8 cellular contexts compared by ENCODE assay signal in genomic region chr18:35289293-35290069, GRCh38. TPM values are rescaled to one million over a fixed set of nuclear protein-coding genes. Genes with fewer than 3 reads are reported as not detected.
DNase-seq lines count a peak whose midpoint lies in the region; ATAC-seq and TF ChIP-seq lines count a peak whose summit lies in the region.

No MANE protein-coding gene starts in this region.

- peak overlapping the region; percentile 100 for H3K4me3 Mint-ChIP-seq in activated T-helper 1 cell treated with anti-CD3 and anti-CD28 coated beads, Interleukin-12 subunit alpha, Interleukin-12 subunit beta, Interleukin-2, Interleukin-4 antibody, amounts not matched to agents 30 ng/mL and 10 ng/mL and 1 ng/mL, durations not matched to agents 14 hours and 24 hours and 36 hours

- H3K36me3 ChIP-seq in gastroesophageal sphincter (peaks cover 0 to 25% of the 10 kb centered on the region in 2 donors), osteoblast (ENCODE audit: insufficient read depth, low read length) (peaks cover 12% of the 10 kb centered on the region)

- intact Hi-C loops in activated T-helper 1 cell treated with anti-CD3 and anti-CD28 coated beads, Interleukin-12 subunit alpha, Interleukin-12 subunit beta, Interleukin-2, Interleukin-4 antibody, amounts not matched to agents 30 ng/mL and 10 ng/mL and 1 ng/mL, durations not matched to agents 14 hours and 24 hours and 36 hours (cut with micrococcal nuclease) = loop anchor here (1.0 to 2.0 kb wide), 9 partner anchors 22 to 778 kb away; partner anchors contain the start of genes INO80C, RPRD1A, ZNF24 and ZNF396

- no peaks in the 10 kb centered on the region for H3K27me3 Mint-ChIP-seq in activated T-helper 1 cell treated with anti-CD3 and anti-CD28 coated beads, Interleukin-12 subunit alpha, Interleukin-12 subunit beta, Interleukin-2, Interleukin-4 antibody, amounts not matched to agents 30 ng/mL and 10 ng/mL and 1 ng/mL, durations not matched to agents 14 hours and 24 hours and 36 hours (ENCODE audit: insufficient read depth)

- H3K9me3 Mint-ChIP-seq in activated T-helper 1 cell treated with anti-CD3 and anti-CD28 coated beads, Interleukin-12 subunit alpha, Interleukin-12 subunit beta, Interleukin-2, Interleukin-4 antibody, amounts not matched to agents 30 ng/mL and 10 ng/mL and 1 ng/mL, durations not matched to agents 14 hours and 24 hours and 36 hours = peaks cover 25% of the 10 kb centered on the region

- H3K27me3 ChIP-seq in gastroesophageal sphincter = no peaks in the 10 kb centered on the region
- no peaks in the 10 kb centered on the region for H3K27me3 ChIP-seq in osteoblast (ENCODE audit: insufficient read depth, low read length)

- H3K4me1 Mint-ChIP-seq in activated T-helper 1 cell treated with anti-CD3 and anti-CD28 coated beads, Interleukin-12 subunit alpha, Interleukin-12 subunit beta, Interleukin-2, Interleukin-4 antibody, amounts not matched to agents 30 ng/mL and 10 ng/mL and 1 ng/mL, durations not matched to agents 14 hours and 24 hours and 36 hours (ENCODE audit: low read depth) = peaks cover 42% of the 10 kb centered on the region

- no peak for TF ChIP-seq POLR2A in gastroesophageal sphincter (IDR thresholded peaks at IDR 0.05)

- TF ChIP-seq EP300 in gastroesophageal sphincter (IDR thresholded peaks at IDR 0.05) = no peak

- peak; percentile 44 for DNase-seq in EH (ENCODE audit: low read depth)
- DNase-seq in HuH-7 (ENCODE audit: low spot score) = peak; percentile 15
- DNase-seq in activated T-helper 1 cell treated with anti-CD3 and anti-CD28 coated beads, Interleukin-12 subunit alpha, Interleukin-12 subunit beta, Interleukin-2, Interleukin-4 antibody, amounts not matched to agents 30 ng/mL and 10 ng/mL and 1 ng/mL, durations not matched to agents 14 hours and 24 hours and 36 hours (ENCODE audit: low spot score) = peak; percentile 33
- no peak for DNase-seq in osteoblast (ENCODE audit: insufficient read length, low spot score, missing footprints)

- WGBS in gastroesophageal sphincter (ENCODE audit: low coverage in 1 of 2), 2 donors = 4% methylated on average over 10 to 14 of the region's 14 CpGs

- H3K27ac Mint-ChIP-seq in activated T-helper 1 cell treated with anti-CD3 and anti-CD28 coated beads, Interleukin-12 subunit alpha, Interleukin-12 subunit beta, Interleukin-2, Interleukin-4 antibody, amounts not matched to agents 30 ng/mL and 10 ng/mL and 1 ng/mL, durations not matched to agents 14 hours and 24 hours and 36 hours = peak overlapping the region; percentile 99

- peak overlapping the region; percentile 98 for H3K4me2 ChIP-seq in osteoblast (ENCODE audit: insufficient read depth, low read length)

- peak; percentile 39 for ATAC-seq in GM21529 (IDR thresholded peaks at IDR 0.05; ENCODE audit: unreplicated experiment)
- ATAC-seq in gastroesophageal sphincter = peak; percentile 29
- no peak for ATAC-seq in HG03108 (IDR thresholded peaks at IDR 0.05; ENCODE audit: unreplicated experiment)
- ATAC-seq in GM18858 (IDR thresholded peaks at IDR 0.05; ENCODE audit: unreplicated experiment) = no peak

- TF ChIP-seq CTCF in gastroesophageal sphincter (IDR thresholded peaks at IDR 0.05) (no peak), osteoblast (IDR thresholded peaks at IDR 0.05; ENCODE audit: extremely low read depth, low read depth, low read length) (no peak)

- H3K4me1 ChIP-seq in gastroesophageal sphincter = peaks cover 7 to 53% (median 16%) of the 10 kb centered on the region in 3 donors
- peaks cover 6% of the 10 kb centered on the region for H3K4me1 ChIP-seq in osteoblast (ENCODE audit: insufficient read depth, low read length)

- H3K9me3 ChIP-seq in gastroesophageal sphincter (no peaks in the 10 kb centered on the region), osteoblast (ENCODE audit: low read depth, low read length) (no peaks in the 10 kb centered on the region)

- H3K27ac ChIP-seq in gastroesophageal sphincter (peak overlapping the region; percentile 62 to 93 (median 87)), osteoblast (ENCODE audit: low read depth, low read length) (peak overlapping the region; percentile 67)

- H4K20me1 ChIP-seq in osteoblast (ENCODE audit: insufficient read depth, low read length) = no peaks in the 10 kb centered on the region

- H2AFZ ChIP-seq in osteoblast (ENCODE audit: low read length) = peak overlapping the region; percentile 85

- H3K36me3 Mint-ChIP-seq in activated T-helper 1 cell treated with anti-CD3 and anti-CD28 coated beads, Interleukin-12 subunit alpha, Interleukin-12 subunit beta, Interleukin-2, Interleukin-4 antibody, amounts not matched to agents 30 ng/mL and 10 ng/mL and 1 ng/mL, durations not matched to agents 14 hours and 24 hours and 36 hours (ENCODE audit: low read depth) = peaks cover 39% of the 10 kb centered on the region

- peaks cover 91% of the 10 kb centered on the region for H3K79me2 ChIP-seq in osteoblast (ENCODE audit: insufficient read depth, low read length)

- H3K4me3 ChIP-seq in gastroesophageal sphincter (peak overlapping the region; percentile 61 to 79), osteoblast (ENCODE audit: insufficient read depth, low read length) (peak overlapping the region; percentile 76)

RNA-seq across cellular contexts. Expression of gene ZSCAN30, which starts 0.5 kb away (rescaled TPM):
- 10.2 and 11.0 TPM in 2 replicates for total RNA-seq in activated T-helper 1 cell treated with anti-CD3 and anti-CD28 coated beads, Interleukin-12 subunit alpha, Interleukin-12 subunit beta, Interleukin-2, Interleukin-4 antibody, amounts not matched to agents 30 ng/mL and 10 ng/mL and 1 ng/mL, durations not matched to agents 14 hours and 24 hours and 36 hours
- 10 to 100 TPM; 12.1 to 27.2 (median 17.6) TPM for total RNA-seq in gastroesophageal sphincter
- total RNA-seq in osteoblast = 16.6 and 17.7 TPM in 2 replicates

RNA-seq across cellular contexts. Expression of gene ZNF397, which starts 48.6 kb away (rescaled TPM):
- total RNA-seq in activated T-helper 1 cell treated with anti-CD3 and anti-CD28 coated beads, Interleukin-12 subunit alpha, Interleukin-12 subunit beta, Interleukin-2, Interleukin-4 antibody, amounts not matched to agents 30 ng/mL and 10 ng/mL and 1 ng/mL, durations not matched to agents 14 hours and 24 hours and 36 hours = 18.8 and 21.0 TPM in 2 replicates
- total RNA-seq in gastroesophageal sphincter (10 to 100 TPM; 30.6 to 40.0 (median 31.3) TPM), osteoblast (13.0 and 14.1 TPM in 2 replicates)

RNA-seq across cellular contexts. Expression of gene ZNF24, which starts 54.7 kb away (rescaled TPM):
- 56.4 and 56.6 TPM in 2 replicates for total RNA-seq in activated T-helper 1 cell treated with anti-CD3 and anti-CD28 coated beads, Interleukin-12 subunit alpha, Interleukin-12 subunit beta, Interleukin-2, Interleukin-4 antibody, amounts not matched to agents 30 ng/mL and 10 ng/mL and 1 ng/mL, durations not matched to agents 14 hours and 24 hours and 36 hours
- total RNA-seq in gastroesophageal sphincter (10 to 100 TPM; 39.5 to 67.1 (median 43.4) TPM), osteoblast (27.4 and 29.7 TPM in 2 replicates)

Comparison
In these comparisons a context has a peak if more than half of its experiments do, and no peak if none do; other contexts are left out.
1. ATAC-seq: peak in GM21529 (single experiment) and gastroesophageal sphincter (single experiment); none in HG03108 (single experiment) and GM18858 (single experiment).